19 cellular contexts compared by ENCODE assay signal in genomic region chr3:196788509-196788908, GRCh38. TPM values are rescaled to one million over a fixed set of nuclear protein-coding genes. Genes with fewer than 3 reads are reported as not detected.
DNase-seq lines count a peak whose midpoint lies in the region; ATAC-seq, FAIRE-seq and TF ChIP-seq lines count a peak whose summit lies in the region.
"Had no signal": no experiment of that assay in that cellular context is flagged by ENCODE, and none has a peak within 500 bp of the region (broad histone marks: within the 10 kb centered on the region; RNA-seq: fewer than 3 reads in every experiment).

No MANE protein-coding gene starts in this region.

- POLR2A ChIA-PET in activated naive CD8-positive, alpha-beta T cell treated with anti-CD3 and anti-CD28 coated beads, Interleukin-2, amount 10 ng/mL, durations not matched to agents 7 days and 5 days (lab: Charles Lee) = no interaction called here

- H3K4me1 Mint-ChIP-seq in activated naive CD8-positive, alpha-beta T cell treated with anti-CD3 and anti-CD28 coated beads, Interleukin-2, amount 10 ng/mL, durations not matched to agents 7 days and 5 days = peaks cover 3% of the 10 kb centered on the region
- peaks cover 15% of the 10 kb centered on the region for H3K4me1 Mint-ChIP-seq in activated naive CD8-positive, alpha-beta T cell treated with anti-CD3 and anti-CD28 coated beads, Interleukin-2, amount 50 U/mL, for 24 hours
- H3K4me1 Mint-ChIP-seq in glutamatergic neuron (ENCODE audit: low read depth, unreplicated experiment) = peaks cover 11% of the 10 kb centered on the region
- H3K4me1 Mint-ChIP-seq in stimulated activated effector memory CD8-positive, alpha-beta T cell treated with anti-CD3 and anti-CD28 coated beads, Interleukin-12 subunit alpha, Interleukin-12 subunit beta, amount 100 ng/mL, for 72 hours = peaks cover 25% of the 10 kb centered on the region

- H3K27ac Mint-ChIP-seq in activated naive CD8-positive, alpha-beta T cell treated with anti-CD3 and anti-CD28 coated beads, Interleukin-2, amount 10 ng/mL, durations not matched to agents 7 days and 5 days = peak overlapping the region; percentile 32
- no peak overlapping the region for H3K27ac Mint-ChIP-seq in activated naive CD8-positive, alpha-beta T cell treated with anti-CD3 and anti-CD28 coated beads, Interleukin-2, amount 50 U/mL, for 24 hours
- peak overlapping the region; percentile 88 for H3K27ac Mint-ChIP-seq in glutamatergic neuron (ENCODE audit: unreplicated experiment)
- peak overlapping the region; percentile 13 for H3K27ac Mint-ChIP-seq in stimulated activated effector memory CD8-positive, alpha-beta T cell treated with anti-CD3 and anti-CD28 coated beads, Interleukin-12 subunit alpha, Interleukin-12 subunit beta, amount 100 ng/mL, for 72 hours
- H3K27ac Mint-ChIP-seq: activated CD4-positive, alpha-beta T cell treated with anti-CD3 and anti-CD28 coated beads, Interleukin-2, amount 10 ng/mL, durations not matched to agents 7 days and 5 days; stimulated activated naive CD8-positive, alpha-beta T cell treated with anti-CD3 and anti-CD28 coated beads, Interleukin-15, Interleukin-2, amounts not matched to agents 100 ng/mL and 50 ng/mL, for 24 hours had no signal

- peaks cover 4% of the 10 kb centered on the region in 2 donors for H3K36me3 ChIP-seq in kidney (ENCODE audit: control insufficient read depth in 1 of 2, insufficient read depth in 2 of 2, low read length in 2 of 2)

- H3K27me3 Mint-ChIP-seq in activated naive CD8-positive, alpha-beta T cell treated with anti-CD3 and anti-CD28 coated beads, Interleukin-2, amount 10 ng/mL, durations not matched to agents 7 days and 5 days = no peaks in the 10 kb centered on the region
- no peaks in the 10 kb centered on the region for H3K27me3 Mint-ChIP-seq in activated naive CD8-positive, alpha-beta T cell treated with anti-CD3 and anti-CD28 coated beads, Interleukin-2, amount 50 U/mL, for 24 hours
- H3K27me3 Mint-ChIP-seq in glutamatergic neuron (ENCODE audit: unreplicated experiment) = no peaks in the 10 kb centered on the region
- H3K27me3 Mint-ChIP-seq: activated CD4-positive, alpha-beta T cell treated with anti-CD3 and anti-CD28 coated beads, Interleukin-2, amount 10 ng/mL, durations not matched to agents 7 days and 5 days; stimulated activated naive CD8-positive, alpha-beta T cell treated with anti-CD3 and anti-CD28 coated beads, Interleukin-15, Interleukin-2, amounts not matched to agents 100 ng/mL and 50 ng/mL, for 24 hours had no signal

- no peak overlapping the region for H3K4me3 ChIP-seq in kidney (ENCODE audit: low read length in 2 of 2)
- H3K4me3 ChIP-seq: coronary artery, mucosa of descending colon had no signal

- TF ChIP-seq CTCF in glutamatergic neuron (IDR thresholded peaks at IDR 0.05; ENCODE audit: partially characterized antibody, unreplicated experiment) (no peak), kidney (IDR thresholded peaks at IDR 0.05; ENCODE audit: borderline replicate concordance, extremely low read depth, insufficient read depth) (no peak)

- FAIRE-seq in kidney (lab: Jason Lieb, UNC) = no peak
- FAIRE-seq: keratinocyte, urothelium cell line had no signal

- H3K9me3 Mint-ChIP-seq in activated naive CD8-positive, alpha-beta T cell treated with anti-CD3 and anti-CD28 coated beads, Interleukin-2, amount 10 ng/mL, durations not matched to agents 7 days and 5 days = peaks cover 15% of the 10 kb centered on the region
- peaks cover 2% of the 10 kb centered on the region for H3K9me3 Mint-ChIP-seq in activated naive CD8-positive, alpha-beta T cell treated with anti-CD3 and anti-CD28 coated beads, Interleukin-2, amount 50 U/mL, for 24 hours
- H3K9me3 Mint-ChIP-seq in glutamatergic neuron (ENCODE audit: unreplicated experiment) = peaks cover 5% of the 10 kb centered on the region
- H3K9me3 Mint-ChIP-seq in stimulated activated effector memory CD8-positive, alpha-beta T cell treated with anti-CD3 and anti-CD28 coated beads, Interleukin-12 subunit alpha, Interleukin-12 subunit beta, amount 100 ng/mL, for 72 hours = peaks cover 2% of the 10 kb centered on the region

- no peak for DNase-seq in activated naive CD8-positive, alpha-beta T cell treated with anti-CD3 and anti-CD28 coated beads, Interleukin-2, amount 10 ng/mL, durations not matched to agents 7 days and 5 days
- no peak for DNase-seq in activated naive CD8-positive, alpha-beta T cell treated with anti-CD3 and anti-CD28 coated beads, Interleukin-2, amount 50 U/mL, for 24 hours
- DNase-seq in SK-N-DZ (ENCODE audit: low spot score) (peak; percentile 56), glutamatergic neuron (no peak), kidney (no peak), cortex of kidney (lab: John Stamatoyannopoulos, UW) (no peak)
- no peak for DNase-seq in stimulated activated effector memory CD8-positive, alpha-beta T cell treated with anti-CD3 and anti-CD28 coated beads, Interleukin-12 subunit alpha, Interleukin-12 subunit beta, amount 100 ng/mL, for 72 hours (ENCODE audit: low spot score in 2 of 2)
- no peak for DNase-seq in activated CD8-positive, alpha-beta memory T cell treated with anti-CD3 and anti-CD28 coated beads, Interleukin-2, amount 50 U/mL, for 48 hours
- DNase-seq: activated CD4-positive, alpha-beta T cell treated with anti-CD3 and anti-CD28 coated beads, Interleukin-2, amount 10 ng/mL, durations not matched to agents 7 days and 5 days; mucosa of descending colon; NCI-H1417 treated with DMSO at 0.1 percent for 48 hours; NCI-H446 treated with DMSO at 0.1 percent for 48 hours; SHP77 treated with DMSO at 0.1 percent for 48 hours; stimulated activated CD4-positive, alpha-beta T cell treated with anti-CD3 and anti-CD28 coated beads, Interleukin-12 subunit alpha, Interleukin-12 subunit beta, amount 100 ng/mL, for 4 hours had no signal

- H3K4me3 Mint-ChIP-seq in activated naive CD8-positive, alpha-beta T cell treated with anti-CD3 and anti-CD28 coated beads, Interleukin-2, amount 10 ng/mL, durations not matched to agents 7 days and 5 days = no peak overlapping the region
- no peak overlapping the region for H3K4me3 Mint-ChIP-seq in activated naive CD8-positive, alpha-beta T cell treated with anti-CD3 and anti-CD28 coated beads, Interleukin-2, amount 50 U/mL, for 24 hours
- peak overlapping the region; percentile 73 for H3K4me3 Mint-ChIP-seq in glutamatergic neuron (ENCODE audit: unreplicated experiment)
- no peak overlapping the region for H3K4me3 Mint-ChIP-seq in stimulated activated effector memory CD8-positive, alpha-beta T cell treated with anti-CD3 and anti-CD28 coated beads, Interleukin-12 subunit alpha, Interleukin-12 subunit beta, amount 100 ng/mL, for 72 hours
- H3K4me3 Mint-ChIP-seq: activated CD4-positive, alpha-beta T cell treated with anti-CD3 and anti-CD28 coated beads, Interleukin-2, amount 10 ng/mL, durations not matched to agents 7 days and 5 days; stimulated activated naive CD8-positive, alpha-beta T cell treated with anti-CD3 and anti-CD28 coated beads, Interleukin-15, Interleukin-2, amounts not matched to agents 100 ng/mL and 50 ng/mL, for 24 hours had no signal

- H3K27ac ChIP-seq in kidney (ENCODE audit: low read depth in 2 of 2, low read length in 2 of 2) = no peak overlapping the region
- H3K27ac ChIP-seq: coronary artery, HL-60 had no signal

- ATAC-seq in activated naive CD8-positive, alpha-beta T cell treated with anti-CD3 and anti-CD28 coated beads, Interleukin-2, amount 10 ng/mL, durations not matched to agents 7 days and 5 days (ENCODE audit: low read depth) = no peak
- no peak for ATAC-seq in activated naive CD8-positive, alpha-beta T cell treated with anti-CD3 and anti-CD28 coated beads, Interleukin-2, amount 50 U/mL, for 24 hours
- no peak for ATAC-seq in stimulated activated effector memory CD8-positive, alpha-beta T cell treated with anti-CD3 and anti-CD28 coated beads, Interleukin-12 subunit alpha, Interleukin-12 subunit beta, amount 100 ng/mL, for 72 hours
- ATAC-seq: mucosa of descending colon had no signal

- H3K4me1 ChIP-seq in kidney (ENCODE audit: control insufficient read depth in 1 of 2, insufficient read depth in 1 of 2, low read depth in 1 of 2, low read length in 2 of 2) = no peaks in the 10 kb centered on the region

- peaks cover 76% of the 10 kb centered on the region for H3K36me3 Mint-ChIP-seq in activated naive CD8-positive, alpha-beta T cell treated with anti-CD3 and anti-CD28 coated beads, Interleukin-2, amount 10 ng/mL, durations not matched to agents 7 days and 5 days
- H3K36me3 Mint-ChIP-seq in activated naive CD8-positive, alpha-beta T cell treated with anti-CD3 and anti-CD28 coated beads, Interleukin-2, amount 50 U/mL, for 24 hours (ENCODE audit: low read depth) = peaks cover 50% of the 10 kb centered on the region
- H3K36me3 Mint-ChIP-seq in glutamatergic neuron (ENCODE audit: unreplicated experiment) = peaks cover 34% of the 10 kb centered on the region
- peaks cover 65% of the 10 kb centered on the region for H3K36me3 Mint-ChIP-seq in stimulated activated effector memory CD8-positive, alpha-beta T cell treated with anti-CD3 and anti-CD28 coated beads, Interleukin-12 subunit alpha, Interleukin-12 subunit beta, amount 100 ng/mL, for 72 hours

- no peak overlapping the region for H3K9ac ChIP-seq in kidney (ENCODE audit: low read length in 2 of 2)

- H3K9me3 ChIP-seq in kidney (ENCODE audit: control insufficient read depth in 1 of 2, low read length in 2 of 2) = no peaks in the 10 kb centered on the region
- H3K9me3 ChIP-seq: mucosa of descending colon had no signal

- intact Hi-C loops in kidney (cut with DNase I) = no loop called here

RNA-seq across cellular contexts. Expression of gene PAK2, which starts 48.9 kb away (rescaled TPM):
- total RNA-seq in activated naive CD8-positive, alpha-beta T cell treated with anti-CD3 and anti-CD28 coated beads, Interleukin-2, amount 10 ng/mL, durations not matched to agents 7 days and 5 days = 10 to 100 TPM; 77.2 to 81.3 TPM
- polyA plus RNA-seq in SK-N-DZ (2014; cell fraction: cytosol; rRNA removed) = 40.5 and 41.1 TPM in 2 replicates
- 11.0 and 16.1 TPM in 2 replicates for polyA plus RNA-seq in SK-N-DZ (2014; cell fraction: nucleus; rRNA removed)
- total RNA-seq in glutamatergic neuron (ENCODE audit: unreplicated experiment) = 128 TPM
- total RNA-seq in kidney = 67.1 TPM
- polyA plus RNA-seq in kidney (ENCODE audit: insufficient read depth, low read depth, low replicate concordance) = 13.4 TPM
